In the genomic region with DNA sequence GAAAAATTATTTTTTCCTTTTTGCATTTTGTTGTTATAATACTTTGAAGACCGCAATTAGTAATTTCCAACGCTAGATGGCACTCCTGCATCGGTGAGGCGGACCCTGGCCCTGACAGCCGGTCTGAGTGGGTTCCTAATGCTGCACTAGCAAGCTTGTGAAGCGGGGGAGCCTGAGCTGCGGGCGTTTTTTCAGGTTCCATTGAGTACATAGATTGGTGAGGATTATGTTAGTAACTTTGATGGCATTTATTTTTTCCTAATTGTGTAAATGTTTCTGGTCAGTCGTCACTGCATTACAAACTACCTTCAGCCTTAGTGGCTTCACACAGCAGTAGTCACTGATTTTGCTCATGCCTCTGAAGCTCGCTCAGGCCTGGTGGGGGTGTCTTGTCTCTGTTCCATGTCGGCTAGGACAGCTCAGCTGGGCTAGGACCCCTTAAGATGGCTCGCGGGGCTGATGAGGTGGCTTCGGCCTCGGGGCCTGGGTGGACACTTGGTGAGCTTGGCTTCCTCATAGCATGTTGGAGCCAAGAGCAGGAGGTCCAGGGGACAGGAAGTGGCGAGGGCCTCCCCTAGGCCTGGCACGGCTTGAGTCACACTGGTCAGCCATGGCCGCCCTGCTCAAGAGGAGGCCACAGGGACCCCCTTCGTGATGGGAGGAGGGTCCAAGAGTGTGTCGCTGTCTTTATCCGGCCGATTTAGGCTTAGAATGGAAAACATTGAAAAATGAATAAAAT, we compare ENCODE assay signal across 8 cellular contexts. TPM values are rescaled to one million over a fixed set of nuclear protein-coding genes. Genes with fewer than 3 reads are reported as not detected.
DNase-seq lines count a peak whose midpoint lies in the region; ATAC-seq and TF ChIP-seq lines count a peak whose summit lies in the region.

No MANE protein-coding gene starts in this region.

- H3K4me1 ChIP-seq in tibial artery = peaks cover 0 to 10% (median 0%) of the 10 kb centered on the region in 4 donors

- H3K27me3 ChIP-seq in tibial artery = no peaks in the 10 kb centered on the region

- DNase-seq in COLO668 (lab: John Stamatoyannopoulos, UW; ENCODE audit: unreplicated experiment) (peak; percentile 71), NCI-H82 treated with DMSO at 0.1 percent for 48 hours (lab: John Stamatoyannopoulos, UW; ENCODE audit: unreplicated experiment) (peak; percentile 23), fibroblast of gingiva (ENCODE audit: low read depth) (peak; percentile 37), tibial artery (no peak)
- DNase-seq in activated T-cell treated with anti-CD3 and anti-CD28 coated beads, Interleukin-2, amount 50 U/mL, for 24 hours = peak; percentile 58
- peak; percentile 79 for DNase-seq in natural killer cell treated with Interleukin-12 subunit alpha and Interleukin-12 subunit beta and Interleukin-15 and Interleukin-18, amount 100 ng/mL, for 72 hours (ENCODE audit: low spot score)

- H3K9me3 ChIP-seq in tibial artery = no peaks in the 10 kb centered on the region

- TF ChIP-seq CTCF in tibial artery (IDR thresholded peaks at IDR 0.05) = peak; percentile 38 to 63

- no peak overlapping the region for H3K4me3 ChIP-seq in tibial artery

- peaks cover 91% of the 10 kb centered on the region for H3K36me3 Mint-ChIP-seq in activated T-cell treated with anti-CD3 and anti-CD28 coated beads, Interleukin-2, amount 50 U/mL, for 24 hours (ENCODE audit: low read depth)
- H3K36me3 Mint-ChIP-seq in natural killer cell treated with Interleukin-12 subunit alpha and Interleukin-12 subunit beta and Interleukin-15 and Interleukin-18, amount 100 ng/mL, for 72 hours = peaks cover 34% of the 10 kb centered on the region

- H3K27ac ChIP-seq in tibial artery = no peak overlapping the region

- ATAC-seq in GM19043 (IDR thresholded peaks at IDR 0.05; ENCODE audit: low read depth, unreplicated experiment) (peak; percentile 85), HG03280 (IDR thresholded peaks at IDR 0.05; ENCODE audit: unreplicated experiment) (peak; percentile 68)
- peak in 1 of 2 donors; percentile 60 for ATAC-seq in natural killer cell treated with Interleukin-12 subunit alpha and Interleukin-12 subunit beta and Interleukin-15 and Interleukin-18, amount 100 ng/mL, for 72 hours

- no peaks in the 10 kb centered on the region for H3K9me3 Mint-ChIP-seq in activated T-cell treated with anti-CD3 and anti-CD28 coated beads, Interleukin-2, amount 50 U/mL, for 24 hours
- H3K9me3 Mint-ChIP-seq in natural killer cell treated with Interleukin-12 subunit alpha and Interleukin-12 subunit beta and Interleukin-15 and Interleukin-18, amount 100 ng/mL, for 72 hours = no peaks in the 10 kb centered on the region

- H3K4me1 Mint-ChIP-seq in activated T-cell treated with anti-CD3 and anti-CD28 coated beads, Interleukin-2, amount 50 U/mL, for 24 hours (ENCODE audit: low read depth) = peaks cover 38% of the 10 kb centered on the region
- H3K4me1 Mint-ChIP-seq in natural killer cell treated with Interleukin-12 subunit alpha and Interleukin-12 subunit beta and Interleukin-15 and Interleukin-18, amount 100 ng/mL, for 72 hours (ENCODE audit: low read depth in 2 of 2) = peaks cover 20 to 30% of the 10 kb centered on the region in 2 donors

- H3K27me3 Mint-ChIP-seq in activated T-cell treated with anti-CD3 and anti-CD28 coated beads, Interleukin-2, amount 50 U/mL, for 24 hours = no peaks in the 10 kb centered on the region
- H3K27me3 Mint-ChIP-seq in natural killer cell treated with Interleukin-12 subunit alpha and Interleukin-12 subunit beta and Interleukin-15 and Interleukin-18, amount 100 ng/mL, for 72 hours = no peaks in the 10 kb centered on the region

- no peak overlapping the region for H3K4me3 Mint-ChIP-seq in activated T-cell treated with anti-CD3 and anti-CD28 coated beads, Interleukin-2, amount 50 U/mL, for 24 hours
- no peak overlapping the region for H3K4me3 Mint-ChIP-seq in natural killer cell treated with Interleukin-12 subunit alpha and Interleukin-12 subunit beta and Interleukin-15 and Interleukin-18, amount 100 ng/mL, for 72 hours

- H3K27ac Mint-ChIP-seq in activated T-cell treated with anti-CD3 and anti-CD28 coated beads, Interleukin-2, amount 50 U/mL, for 24 hours = peak overlapping the region; percentile 76
- H3K27ac Mint-ChIP-seq in natural killer cell treated with Interleukin-12 subunit alpha and Interleukin-12 subunit beta and Interleukin-15 and Interleukin-18, amount 100 ng/mL, for 72 hours = peak overlapping the region; percentile 35 to 37

- intact Hi-C loops in tibial artery (cut with DNase I; ENCODE audit: low total_unique reads) = no loop called here

- peaks cover 68 to 69% (median 69%) of the 10 kb centered on the region in 3 donors for H3K36me3 ChIP-seq in tibial artery

RNA-seq across cellular contexts. Expression of gene ERCC5, which starts 25.0 kb away (rescaled TPM):
- total RNA-seq in natural killer cell treated with Interleukin-12 subunit alpha and Interleukin-12 subunit beta and Interleukin-15 and Interleukin-18, amount 100 ng/mL, for 72 hours = 10 to 100 TPM; 66.5 to 71.0 TPM

Comparison
In these comparisons a context has a peak if more than half of its experiments do, and no peak if none do; other contexts are left out.
1. DNase-seq: peak in COLO668 (single experiment), NCI-H82 treated with DMSO at 0.1 percent for 48 hours (single experiment), activated T-cell treated with anti-CD3 and anti-CD28 coated beads, Interleukin-2, amount 50 U/mL, for 24 hours (single experiment), fibroblast of gingiva (single experiment) and natural killer cell treated with Interleukin-12 subunit alpha and Interleukin-12 subunit beta and Interleukin-15 and Interleukin-18, amount 100 ng/mL, for 72 hours (single experiment); none in tibial artery (0 of 2).